In the genomic region with DNA sequence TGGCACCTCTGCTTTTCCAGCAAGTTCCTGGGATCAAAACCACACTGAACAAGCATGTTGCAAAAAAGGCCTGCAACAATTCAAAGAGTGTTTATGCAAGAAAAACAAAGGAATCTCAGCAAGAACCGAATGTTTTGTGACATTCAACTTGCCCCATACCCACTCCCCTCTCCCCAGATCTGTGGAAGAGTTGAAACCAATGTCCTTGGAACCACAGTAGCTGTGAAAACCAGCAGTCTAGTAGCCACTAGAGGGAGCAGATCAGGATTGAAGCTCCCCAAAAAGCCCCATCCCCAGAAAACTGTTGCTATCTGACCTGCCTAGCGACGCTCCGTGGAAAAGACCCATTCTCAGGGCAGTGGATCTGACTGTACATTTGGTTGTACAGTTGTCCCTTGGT, we compare ENCODE assay signal across 11 cellular contexts. TPM values are rescaled to one million over a fixed set of nuclear protein-coding genes. Genes with fewer than 3 reads are reported as not detected.
DNase-seq lines count a peak whose midpoint lies in the region; ATAC-seq and TF ChIP-seq lines count a peak whose summit lies in the region.
"Had no signal": no experiment of that assay in that cellular context is flagged by ENCODE, and none has a peak within 500 bp of the region (broad histone marks: within the 10 kb centered on the region; RNA-seq: fewer than 3 reads in every experiment).

No MANE protein-coding gene starts in this region.

- TF ChIP-seq CTCF in OCI-LY3 (IDR thresholded peaks at IDR 0.05; ENCODE audit: low read depth, low read length) (peak; percentile 47), fibroblast of mammary gland (conservative IDR thresholded peaks at IDR 0.05; ENCODE audit: control insufficient read depth, insufficient read depth, low read depth, low read length) (peak; percentile 46), smooth muscle cell (IDR thresholded peaks at IDR 0.05; ENCODE audit: borderline replicate concordance, insufficient read depth, poor library complexity, severe bottlenecking) (peak; percentile 35)

- H3K4me2 ChIP-seq in OCI-LY3 (ENCODE audit: low read length), result no peak overlapping the region
- H3K4me2 ChIP-seq in smooth muscle cell, result no peak overlapping the region
- H3K4me2 ChIP-seq: BLaER1 had no signal

- 83% methylated on average over 4 of the region's 4 CpGs for WGBS in smooth muscle cell (ENCODE audit: low lambda C conversion rate)

- no peak for TF ChIP-seq POLR2A in GM18505 (IDR thresholded peaks at IDR 0.05; ENCODE audit: borderline replicate concordance, extremely low read depth, insufficient read depth, insufficient read length)

- H3F3A ChIP-seq in smooth muscle cell (ENCODE audit: low read depth), result peaks cover 8% of the 10 kb centered on the region

- H3K4me3 ChIP-seq in OCI-LY3 (ENCODE audit: low read length) (no peak overlapping the region), fibroblast of mammary gland (ENCODE audit: control insufficient read depth, low read depth, low read length) (no peak overlapping the region), smooth muscle cell (no peak overlapping the region)
- H3K4me3 ChIP-seq: BLaER1, esophagus squamous epithelium had no signal

- no peak for ATAC-seq in GM18505 (IDR thresholded peaks at IDR 0.05; ENCODE audit: unreplicated experiment)
- ATAC-seq: stimulated activated effector memory CD8-positive, alpha-beta T cell treated with anti-CD3 and anti-CD28 coated beads, Interleukin-12 subunit alpha, Interleukin-12 subunit beta, amount 100 ng/mL, for 72 hours had no signal

- no peaks in the 10 kb centered on the region for H3K27me3 ChIP-seq in OCI-LY3 (ENCODE audit: low read depth, low read length)
- H3K27me3 ChIP-seq in smooth muscle cell (ENCODE audit: low read depth), result no peaks in the 10 kb centered on the region
- H3K27me3 ChIP-seq: BLaER1, esophagus squamous epithelium had no signal

- no peaks in the 10 kb centered on the region for H3K4me1 ChIP-seq in OCI-LY3 (ENCODE audit: low read length)
- no peaks in the 10 kb centered on the region for H3K4me1 ChIP-seq in smooth muscle cell (ENCODE audit: low read depth)
- H3K4me1 ChIP-seq: BLaER1 had no signal

- H4K20me1 ChIP-seq in OCI-LY3 (ENCODE audit: insufficient read depth, low read length) (no peaks in the 10 kb centered on the region), smooth muscle cell (ENCODE audit: low read depth) (no peaks in the 10 kb centered on the region)
- H4K20me1 ChIP-seq: BLaER1 had no signal

- H3K27ac ChIP-seq in OCI-LY3 (ENCODE audit: low read length) (no peak overlapping the region), smooth muscle cell (ENCODE audit: low read depth) (no peak overlapping the region)
- H3K27ac ChIP-seq: BLaER1, esophagus squamous epithelium had no signal

- H3K79me2 ChIP-seq in OCI-LY3 (ENCODE audit: low read length), result no peaks in the 10 kb centered on the region
- H3K79me2 ChIP-seq in smooth muscle cell (ENCODE audit: low read depth), result no peaks in the 10 kb centered on the region

- DNase-seq in NCI-H510A treated with DMSO at 0.1 percent for 48 hours (lab: John Stamatoyannopoulos, UW), result peak; percentile 21
- DNase-seq in NCI-H510A (lab: John Stamatoyannopoulos, UW), result no peak
- no peak for DNase-seq in fibroblast of mammary gland (ENCODE audit: low read depth)
- DNase-seq in smooth muscle cell (lab: John Stamatoyannopoulos, UW; ENCODE audit: unreplicated experiment), result no peak
- DNase-seq in central memory CD4-positive, alpha-beta T cell, result no peak
- DNase-seq in NCI-H524 (lab: John Stamatoyannopoulos, UW), result no peak
- DNase-seq: esophagus squamous epithelium had no signal

- H3K9me3 ChIP-seq in OCI-LY3 (ENCODE audit: insufficient read depth, low read length) (no peaks in the 10 kb centered on the region), smooth muscle cell (replicated peaks; ENCODE audit: low read depth) (no peaks in the 10 kb centered on the region)
- H3K9me3 ChIP-seq: BLaER1, esophagus squamous epithelium had no signal

- H2AFZ ChIP-seq in OCI-LY3 (ENCODE audit: low read depth, low read length), result no peak overlapping the region
- H2AFZ ChIP-seq in smooth muscle cell (ENCODE audit: low read depth), result no peak overlapping the region

- H3K9ac ChIP-seq in OCI-LY3 (ENCODE audit: low read length) (no peak overlapping the region), smooth muscle cell (ENCODE audit: low read depth) (no peak overlapping the region)
- H3K9ac ChIP-seq: BLaER1 had no signal

- H3K36me3 ChIP-seq in OCI-LY3 (replicated peaks; ENCODE audit: low read depth, low read length) (peaks cover 17% of the 10 kb centered on the region), smooth muscle cell (ENCODE audit: low read depth) (no peaks in the 10 kb centered on the region)

RNA-seq across cellular contexts. Expression of a gene that starts 27.1 kb away (rescaled TPM):
- total RNA-seq in smooth muscle cell, result 17.3 and 24.7 TPM in 2 replicates
- polyA plus RNA-seq in smooth muscle cell, result 26.0 and 26.3 TPM in 2 replicates
